In genomic region chr11:20668410-20668809, GRCh38 we compare ENCODE assay signal across 23 cellular contexts. TPM values are rescaled to one million over a fixed set of nuclear protein-coding genes. Genes with fewer than 3 reads are reported as not detected.
A peak's percentile ranks its signal among the peaks of the same experiment; 100 is the strongest.
DNase-seq lines count a peak whose midpoint lies in the region; ATAC-seq, FAIRE-seq and TF ChIP-seq lines count a peak whose summit lies in the region.
"Had no signal": no experiment of that assay in that cellular context is flagged by ENCODE, and none has a peak within 500 bp of the region (broad histone marks: within the 10 kb centered on the region; RNA-seq: fewer than 3 reads in every experiment).

No MANE protein-coding gene starts in this region.

- no peak for ATAC-seq in activated naive CD8-positive, alpha-beta T cell treated with anti-CD3 and anti-CD28 coated beads, Interleukin-2, amount 50 U/mL, for 24 hours
- no peak for ATAC-seq in GM18519 (IDR thresholded peaks at IDR 0.05; ENCODE audit: low FRiP score, unreplicated experiment)
- ATAC-seq: activated CD4-positive, alpha-beta T cell treated with anti-CD3 and anti-CD28 coated beads for 36 hours had no signal

- H3K4me1 ChIP-seq in iPS-20b (ENCODE audit: insufficient read depth, low read length): peaks cover 21% of the 10 kb centered on the region; the same call in 1 of the 2 replicates
- H3K4me1 ChIP-seq: parathyroid adenoma had no signal

- H3K27me3 ChIP-seq in iPS-20b (ENCODE audit: insufficient read depth, low read length): peaks cover 82% of the 10 kb centered on the region

- H3K9me3 ChIP-seq in iPS-20b (ENCODE audit: insufficient read depth, low read depth, low read length): no peaks in the 10 kb centered on the region

- FAIRE-seq in GM19239 (lab: Jason Lieb, UNC): no peak
- FAIRE-seq: A204.1 had no signal

- H3K4me1 Mint-ChIP-seq in activated naive CD8-positive, alpha-beta T cell (ENCODE audit: low read depth): peaks cover 14% of the 10 kb centered on the region
- H3K4me1 Mint-ChIP-seq in activated naive CD8-positive, alpha-beta T cell treated with anti-CD3 and anti-CD28 coated beads, Interleukin-2, amount 50 U/mL, for 24 hours: no peaks in the 10 kb centered on the region
- peaks cover 11% of the 10 kb centered on the region for H3K4me1 Mint-ChIP-seq in chondrocyte (ENCODE audit: low read depth)
- H3K4me1 Mint-ChIP-seq in type B pancreatic cell (ENCODE audit: unreplicated experiment): peaks cover 25% of the 10 kb centered on the region

- H3K36me3 Mint-ChIP-seq in activated naive CD8-positive, alpha-beta T cell: no peaks in the 10 kb centered on the region
- H3K36me3 Mint-ChIP-seq in activated naive CD8-positive, alpha-beta T cell treated with anti-CD3 and anti-CD28 coated beads, Interleukin-2, amount 50 U/mL, for 24 hours (ENCODE audit: low read depth): no peaks in the 10 kb centered on the region
- no peaks in the 10 kb centered on the region for H3K36me3 Mint-ChIP-seq in chondrocyte (ENCODE audit: low read depth)
- H3K36me3 Mint-ChIP-seq in type B pancreatic cell: no peaks in the 10 kb centered on the region

- H3K9ac ChIP-seq in iPS-20b (ENCODE audit: low read depth, low read length): no peak overlapping the region
- H3K9ac ChIP-seq: parathyroid adenoma had no signal

- H3K27me3 Mint-ChIP-seq in activated naive CD8-positive, alpha-beta T cell: peaks cover 58% of the 10 kb centered on the region
- H3K27me3 Mint-ChIP-seq in activated naive CD8-positive, alpha-beta T cell treated with anti-CD3 and anti-CD28 coated beads, Interleukin-2, amount 50 U/mL, for 24 hours: peaks cover 67% of the 10 kb centered on the region
- H3K27me3 Mint-ChIP-seq in chondrocyte (ENCODE audit: low read depth) (peaks cover 69% of the 10 kb centered on the region), type B pancreatic cell (peaks cover 80% of the 10 kb centered on the region)

- peak overlapping the region; percentile 67 for H3K4me3 ChIP-seq in iPS-20b (ENCODE audit: low read length)

- H3K27ac ChIP-seq in iPS-20b (ENCODE audit: low read length): no peak overlapping the region
- H3K27ac ChIP-seq: parathyroid adenoma had no signal

- H3K27ac Mint-ChIP-seq in activated naive CD8-positive, alpha-beta T cell: no peak overlapping the region
- no peak overlapping the region for H3K27ac Mint-ChIP-seq in activated naive CD8-positive, alpha-beta T cell treated with anti-CD3 and anti-CD28 coated beads, Interleukin-2, amount 50 U/mL, for 24 hours
- H3K27ac Mint-ChIP-seq in chondrocyte (ENCODE audit: unreplicated experiment): no peak overlapping the region
- no peak overlapping the region for H3K27ac Mint-ChIP-seq in type B pancreatic cell
- H3K27ac Mint-ChIP-seq: activated CD4-positive, alpha-beta T cell treated with anti-CD3 and anti-CD28 coated beads for 36 hours had no signal

- TF ChIP-seq CTCF in chondrocyte (IDR thresholded peaks at IDR 0.05) (no peak), type B pancreatic cell (conservative IDR thresholded peaks at IDR 0.05) (no peak)

- peak overlapping the region; percentile 36 for H3K4me3 Mint-ChIP-seq in activated naive CD8-positive, alpha-beta T cell
- H3K4me3 Mint-ChIP-seq in activated naive CD8-positive, alpha-beta T cell treated with anti-CD3 and anti-CD28 coated beads, Interleukin-2, amount 50 U/mL, for 24 hours: no peak overlapping the region
- H3K4me3 Mint-ChIP-seq in chondrocyte (ENCODE audit: unreplicated experiment): peak overlapping the region; percentile 3
- H3K4me3 Mint-ChIP-seq in type B pancreatic cell: peak overlapping the region; percentile 82
- H3K4me3 Mint-ChIP-seq: activated CD4-positive, alpha-beta T cell treated with anti-CD3 and anti-CD28 coated beads for 36 hours; activated T-cell treated with anti-CD3 and anti-CD28 coated beads, Interleukin-2, amount 50 U/mL, for 4 hours had no signal

- no peaks in the 10 kb centered on the region for H3K36me3 ChIP-seq in iPS-20b (ENCODE audit: insufficient read depth, low read depth, low read length)

- no peak for DNase-seq in activated naive CD8-positive, alpha-beta T cell treated with anti-CD3 and anti-CD28 coated beads, Interleukin-2, amount 50 U/mL, for 24 hours
- DNase-seq in chondrocyte (ENCODE audit: low spot score): no peak
- DNase-seq in type B pancreatic cell (ENCODE audit: extremely low spot score, unreplicated experiment): no peak
- DNase-seq in GM19239 (ENCODE audit: insufficient read length, low spot score): no peak
- no peak for DNase-seq in NCI-H82 treated with DMSO at 0.1 percent for 48 hours (lab: John Stamatoyannopoulos, UW; ENCODE audit: unreplicated experiment)
- DNase-seq: activated CD8-positive, alpha-beta memory T cell treated with anti-CD3 and anti-CD28 coated beads for 24 hours; activated naive CD4-positive, alpha-beta T cell treated with anti-CD3 and anti-CD28 coated beads, Interleukin-2, amount 50 U/mL, for 16 hours; activated T-cell treated with anti-CD3 and anti-CD28 coated beads, Interleukin-2, amount 50 U/mL, for 4 hours; aorta; central memory CD4-positive, alpha-beta T cell; effector CD4-positive, alpha-beta T cell; foreskin melanocyte; Karpas-422; NCI-H1694 treated with DMSO at 0.1 percent for 48 hours had no signal

- H3K9me3 Mint-ChIP-seq in activated naive CD8-positive, alpha-beta T cell (ENCODE audit: low read depth): no peaks in the 10 kb centered on the region
- H3K9me3 Mint-ChIP-seq in activated naive CD8-positive, alpha-beta T cell treated with anti-CD3 and anti-CD28 coated beads, Interleukin-2, amount 50 U/mL, for 24 hours: no peaks in the 10 kb centered on the region
- H3K9me3 Mint-ChIP-seq in chondrocyte (ENCODE audit: low read depth): peaks cover 10% of the 10 kb centered on the region
- peaks cover 10% of the 10 kb centered on the region for H3K9me3 Mint-ChIP-seq in type B pancreatic cell
- H3K9me3 Mint-ChIP-seq: activated T-cell treated with anti-CD3 and anti-CD28 coated beads, Interleukin-2, amount 50 U/mL, for 4 hours had no signal

RNA-seq across cellular contexts. Expression of gene NELL1, which starts 1.0 kb away (rescaled TPM):
- not detected in 3 replicates for total RNA-seq in chondrocyte
- total RNA-seq in type B pancreatic cell (ENCODE audit: low replicate concordance): 3.3 and 16.9 TPM in 2 replicates
- total RNA-seq: activated CD4-positive, alpha-beta T cell treated with anti-CD3 and anti-CD28 coated beads for 36 hours; activated T-cell treated with anti-CD3 and anti-CD28 coated beads, Interleukin-2, amount 50 U/mL, for 4 hours; HT-29; myocyte; OCI-LY7 had no signal
